Comparison of ENCODE assay signal across 1 cellular context in genomic region chr1:22461678-22462527, GRCh38.
TF ChIP-seq lines count a peak whose summit lies in the region.

No MANE protein-coding gene starts in this region.

TF ChIP-seq in GM23338, 12 proteins besides CTCF, POLR2A, EP300 and RAD21 (continued from another document):
- TF ChIP-seq ZNF462 (CRISPR knock-in tag; IDR thresholded peaks at IDR 0.05) (no peak), EZH2 (IDR thresholded peaks at IDR 0.05; ENCODE audit: low read depth, unreplicated experiment) (no peak), ZNF331 (CRISPR knock-in tag; IDR thresholded peaks at IDR 0.05; ENCODE audit: low read depth) (no peak), EZH2phosphoT487 (IDR thresholded peaks at IDR 0.05; ENCODE audit: unreplicated experiment) (no peak), JUNB (IDR thresholded peaks at IDR 0.05; ENCODE audit: unreplicated experiment) (no peak), NANOG (IDR thresholded peaks at IDR 0.05; ENCODE audit: borderline replicate concordance) (no peak), ZNF114 (CRISPR knock-in tag; IDR thresholded peaks at IDR 0.05) (no peak), STAT1 (IDR thresholded peaks at IDR 0.05; ENCODE audit: unreplicated experiment) (no peak), ETS1 (IDR thresholded peaks at IDR 0.05) (no peak)
